ENCODE assay signal across 29 cellular contexts in the genomic region with DNA sequence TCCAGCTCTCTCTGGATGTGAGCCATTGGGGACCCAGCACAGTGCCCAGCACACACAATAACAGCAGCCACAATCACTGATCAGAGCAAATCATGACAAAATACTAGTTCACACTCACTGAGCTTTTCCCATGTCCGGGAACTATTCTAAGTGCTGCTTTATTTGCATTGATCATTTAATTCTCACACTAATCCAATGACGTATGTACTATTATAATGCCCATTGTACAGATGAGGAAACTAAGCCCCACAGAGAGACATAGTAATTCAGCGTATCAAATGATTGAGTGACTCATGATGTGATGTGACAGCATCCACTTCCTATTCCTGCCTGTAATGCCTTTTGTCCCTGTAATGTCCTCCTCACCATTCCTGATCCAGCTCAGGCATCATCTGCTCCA. TPM values are rescaled to one million over a fixed set of nuclear protein-coding genes. Genes with fewer than 3 reads are reported as not detected.
"Had no signal": no experiment of that assay in that cellular context is flagged by ENCODE, and none has a peak within 500 bp of the region (broad histone marks: within the 10 kb centered on the region; RNA-seq: fewer than 3 reads in every experiment).

No MANE protein-coding gene starts in this region.

- H3K9me3 ChIP-seq: gastroesophageal sphincter, heart left ventricle, mucosa of descending colon, prostate gland, right atrium auricular region, sigmoid colon, suprapubic skin, transverse colon had no signal

- H3K36me3 ChIP-seq: gastroesophageal sphincter, heart left ventricle, prostate gland, right atrium auricular region, sigmoid colon, suprapubic skin, transverse colon had no signal

- ATAC-seq: foreskin keratinocyte; gastroesophageal sphincter; heart left ventricle; left lobe of liver; mucosa of descending colon; natural killer cell treated with Interleukin-12 subunit alpha and Interleukin-12 subunit beta and Interleukin-15 and Interleukin-18, amount 100 ng/mL, for 72 hours; stimulated activated naive CD8-positive, alpha-beta T cell treated with anti-CD3 and anti-CD28 coated beads, Interleukin-15, amount 100 ng/mL, for 72 hours had no signal

- H2AFZ ChIP-seq: hepatocyte had no signal

- H3K4me2 ChIP-seq: hepatocyte had no signal

- H3K9me3 Mint-ChIP-seq: mesothelial cell of epicardium; naive B cell; natural killer cell treated with Interleukin-12 subunit alpha and Interleukin-12 subunit beta and Interleukin-15 and Interleukin-18, amount 100 ng/mL, for 72 hours; neural crest cell; stimulated activated naive CD8-positive, alpha-beta T cell treated with anti-CD3 and anti-CD28 coated beads, Interleukin-15, amount 100 ng/mL, for 72 hours had no signal

- H3K27ac ChIP-seq: dorsolateral prefrontal cortex, foreskin keratinocyte, gastroesophageal sphincter, heart left ventricle, hepatocyte, prostate gland, right atrium auricular region, sigmoid colon, suprapubic skin, transverse colon had no signal

- DNase-seq: cortex of kidney; dorsolateral prefrontal cortex; effector CD8-positive, alpha-beta T cell; erythroblast; foreskin keratinocyte; heart left ventricle; kidney; mesenchymal stem cell; mucosa of descending colon; naive B cell; sigmoid colon; stimulated activated naive CD4-positive, alpha-beta T cell; stimulated activated naive CD8-positive, alpha-beta T cell treated with anti-CD3 and anti-CD28 coated beads, Interleukin-15, amount 100 ng/mL, for 72 hours; transverse colon had no signal

- H3K27ac Mint-ChIP-seq: mesothelial cell of epicardium; naive B cell; natural killer cell treated with Interleukin-12 subunit alpha and Interleukin-12 subunit beta and Interleukin-15 and Interleukin-18, amount 100 ng/mL, for 72 hours; stimulated activated naive CD8-positive, alpha-beta T cell treated with anti-CD3 and anti-CD28 coated beads, Interleukin-15, amount 100 ng/mL, for 72 hours had no signal

- H3K27me3 ChIP-seq: hepatocyte, right atrium auricular region, transverse colon had no signal

- H3K4me1 ChIP-seq: gastroesophageal sphincter, prostate gland, sigmoid colon, transverse colon had no signal

- H3K79me2 ChIP-seq: hepatocyte had no signal

- H3K4me1 Mint-ChIP-seq: mesothelial cell of epicardium; naive B cell; neural crest cell; stimulated activated naive CD8-positive, alpha-beta T cell treated with anti-CD3 and anti-CD28 coated beads, Interleukin-15, amount 100 ng/mL, for 72 hours had no signal

- H3K4me3 Mint-ChIP-seq: mesothelial cell of epicardium; naive B cell; natural killer cell treated with Interleukin-12 subunit alpha and Interleukin-12 subunit beta and Interleukin-15 and Interleukin-18, amount 100 ng/mL, for 72 hours; neural crest cell; stimulated activated naive CD8-positive, alpha-beta T cell treated with anti-CD3 and anti-CD28 coated beads, Interleukin-15, amount 100 ng/mL, for 72 hours had no signal

- H3K4me3 ChIP-seq: dorsolateral prefrontal cortex, gastroesophageal sphincter, heart left ventricle, hepatocyte, mucosa of descending colon, prostate gland, right atrium auricular region, sigmoid colon, suprapubic skin, transverse colon had no signal

- H3K36me3 Mint-ChIP-seq: mesothelial cell of epicardium; naive B cell; natural killer cell treated with Interleukin-12 subunit alpha and Interleukin-12 subunit beta and Interleukin-15 and Interleukin-18, amount 100 ng/mL, for 72 hours had no signal

RNA-seq across cellular contexts. Expression of gene S100A8, which starts 1.9 kb away (rescaled TPM):
- total RNA-seq: fibroblast of lung, lung microvascular endothelial cell, mesothelial cell of epicardium, neural crest cell, osteoblast had no signal

RNA-seq across cellular contexts. Expression of gene S100A12, which starts 17.4 kb away (rescaled TPM):
- total RNA-seq: fibroblast of lung; foreskin keratinocyte; hepatocyte; lung microvascular endothelial cell; mesothelial cell of epicardium; natural killer cell treated with Interleukin-12 subunit alpha and Interleukin-12 subunit beta and Interleukin-15 and Interleukin-18, amount 100 ng/mL, for 72 hours; neural crest cell; osteoblast; prostate gland; sigmoid colon; suprapubic skin; transverse colon had no signal

RNA-seq across cellular contexts. Expression of gene S100A7A, which starts 23.5 kb away (rescaled TPM):
- total RNA-seq: dorsolateral prefrontal cortex; fibroblast of lung; foreskin keratinocyte; heart left ventricle; hepatocyte; kidney; left lobe of liver; lower leg skin; lung microvascular endothelial cell; mesothelial cell of epicardium; mucosa of descending colon; natural killer cell treated with Interleukin-12 subunit alpha and Interleukin-12 subunit beta and Interleukin-15 and Interleukin-18, amount 100 ng/mL, for 72 hours; neural crest cell; osteoblast; prostate gland; right atrium auricular region; sigmoid colon; skeletal muscle tissue; transverse colon; urinary bladder had no signal

RNA-seq across cellular contexts. Expression of gene S100A9, which starts 35.2 kb away (rescaled TPM):
- total RNA-seq: fibroblast of lung, neural crest cell had no signal

RNA-seq across cellular contexts. Expression of gene PGLYRP4, which starts 44.2 kb away (rescaled TPM):
- total RNA-seq: dorsolateral prefrontal cortex; fibroblast of lung; gastroesophageal sphincter; heart left ventricle; hepatocyte; kidney; left lobe of liver; lung microvascular endothelial cell; mesothelial cell of epicardium; mucosa of descending colon; natural killer cell treated with Interleukin-12 subunit alpha and Interleukin-12 subunit beta and Interleukin-15 and Interleukin-18, amount 100 ng/mL, for 72 hours; neural crest cell; osteoblast; prostate gland; right atrium auricular region; sigmoid colon; skeletal muscle tissue; transverse colon; urinary bladder had no signal
